ENCODE assay signal across 1 cellular context in the genomic region with DNA sequence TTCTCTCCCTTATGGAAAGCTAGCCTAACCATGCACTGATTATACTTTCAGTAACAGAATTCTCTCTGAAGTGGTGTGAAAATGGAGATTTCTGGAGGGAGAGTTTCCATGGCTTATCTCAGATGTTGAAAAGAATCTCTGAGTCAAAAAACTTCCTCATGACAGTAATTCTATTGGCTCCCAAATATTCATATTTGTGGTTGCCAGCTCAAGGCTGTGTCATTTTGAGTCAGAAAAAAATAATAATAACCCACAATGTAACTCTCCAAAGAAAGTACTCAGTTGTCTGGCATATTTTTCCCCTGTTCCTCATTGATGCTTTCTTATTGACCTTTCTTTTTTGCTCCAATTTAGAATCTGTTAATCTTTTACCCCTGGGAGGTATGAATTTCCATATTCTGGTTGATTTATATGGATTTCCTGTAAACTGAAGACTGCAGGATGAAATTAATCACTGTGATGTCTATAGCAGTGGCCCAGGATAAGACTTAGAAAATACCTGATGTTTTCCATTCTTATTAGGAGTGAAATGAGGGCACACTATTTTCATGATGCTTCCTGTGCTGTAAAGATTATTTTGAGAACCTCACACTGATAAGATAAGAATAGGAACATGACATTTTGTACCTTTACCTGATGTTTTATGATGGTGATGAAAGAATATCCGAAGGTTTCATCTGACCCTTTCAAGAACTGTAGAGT.
TF ChIP-seq lines count a peak whose summit lies in the region.

No MANE protein-coding gene starts in this region.

TF ChIP-seq in SK-N-SH treated with all-trans-retinoic acid at 6 μM for 48 hours, 23 proteins besides CTCF, POLR2A, EP300 and RAD21 (continued from another document):
- TF ChIP-seq, protein P1, sequence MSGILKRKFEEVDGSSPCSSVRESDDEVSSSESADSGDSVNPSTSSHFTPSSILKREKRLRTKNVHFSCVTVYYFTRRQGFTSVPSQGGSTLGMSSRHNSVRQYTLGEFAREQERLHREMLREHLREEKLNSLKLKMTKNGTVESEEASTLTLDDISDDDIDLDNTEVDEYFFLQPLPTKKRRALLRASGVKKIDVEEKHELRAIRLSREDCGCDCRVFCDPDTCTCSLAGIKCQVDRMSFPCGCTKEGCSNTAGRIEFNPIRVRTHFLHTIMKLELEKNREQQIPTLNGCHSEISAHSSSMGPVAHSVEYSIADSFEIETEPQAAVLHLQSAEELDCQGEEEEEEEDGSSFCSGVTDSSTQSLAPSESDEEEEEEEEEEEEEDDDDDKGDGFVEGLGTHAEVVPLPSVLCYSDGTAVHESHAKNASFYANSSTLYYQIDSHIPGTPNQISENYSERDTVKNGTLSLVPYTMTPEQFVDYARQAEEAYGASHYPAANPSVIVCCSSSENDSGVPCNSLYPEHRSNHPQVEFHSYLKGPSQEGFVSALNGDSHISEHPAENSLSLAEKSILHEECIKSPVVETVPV (CRISPR knock-in tag; IDR thresholded peaks at IDR 0.05): no peak
- TF ChIP-seq SNAI2 (CRISPR knock-in tag; IDR thresholded peaks at IDR 0.05): no peak
- TF ChIP-seq ZFP3 (CRISPR knock-in tag; IDR thresholded peaks at IDR 0.05): no peak
- no peak for TF ChIP-seq ARNTL (CRISPR knock-in tag; IDR thresholded peaks at IDR 0.05; ENCODE audit: borderline replicate concordance, low read depth)
- no peak for TF ChIP-seq ZNF8 (CRISPR knock-in tag; IDR thresholded peaks at IDR 0.05)
- TF ChIP-seq ISL1 (CRISPR knock-in tag; IDR thresholded peaks at IDR 0.05): no peak
- no peak for TF ChIP-seq ZNF565 (CRISPR knock-in tag; conservative IDR thresholded peaks at IDR 0.05; ENCODE audit: low read depth)
- TF ChIP-seq CSDC2 (CRISPR knock-in tag; IDR thresholded peaks at IDR 0.05): no peak
- TF ChIP-seq, protein P2, sequence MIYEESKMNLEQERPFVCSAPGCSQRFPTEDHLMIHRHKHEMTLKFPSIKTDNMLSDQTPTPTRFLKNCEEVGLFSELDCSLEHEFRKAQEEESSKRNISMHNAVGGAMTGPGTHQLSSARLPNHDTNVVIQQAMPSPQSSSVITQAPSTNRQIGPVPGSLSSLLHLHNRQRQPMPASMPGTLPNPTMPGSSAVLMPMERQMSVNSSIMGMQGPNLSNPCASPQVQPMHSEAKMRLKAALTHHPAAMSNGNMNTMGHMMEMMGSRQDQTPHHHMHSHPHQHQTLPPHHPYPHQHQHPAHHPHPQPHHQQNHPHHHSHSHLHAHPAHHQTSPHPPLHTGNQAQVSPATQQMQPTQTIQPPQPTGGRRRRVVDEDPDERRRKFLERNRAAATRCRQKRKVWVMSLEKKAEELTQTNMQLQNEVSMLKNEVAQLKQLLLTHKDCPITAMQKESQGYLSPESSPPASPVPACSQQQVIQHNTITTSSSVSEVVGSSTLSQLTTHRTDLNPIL (CRISPR knock-in tag; IDR thresholded peaks at IDR 0.05; ENCODE audit: low read depth): no peak
- TF ChIP-seq, protein P3, sequence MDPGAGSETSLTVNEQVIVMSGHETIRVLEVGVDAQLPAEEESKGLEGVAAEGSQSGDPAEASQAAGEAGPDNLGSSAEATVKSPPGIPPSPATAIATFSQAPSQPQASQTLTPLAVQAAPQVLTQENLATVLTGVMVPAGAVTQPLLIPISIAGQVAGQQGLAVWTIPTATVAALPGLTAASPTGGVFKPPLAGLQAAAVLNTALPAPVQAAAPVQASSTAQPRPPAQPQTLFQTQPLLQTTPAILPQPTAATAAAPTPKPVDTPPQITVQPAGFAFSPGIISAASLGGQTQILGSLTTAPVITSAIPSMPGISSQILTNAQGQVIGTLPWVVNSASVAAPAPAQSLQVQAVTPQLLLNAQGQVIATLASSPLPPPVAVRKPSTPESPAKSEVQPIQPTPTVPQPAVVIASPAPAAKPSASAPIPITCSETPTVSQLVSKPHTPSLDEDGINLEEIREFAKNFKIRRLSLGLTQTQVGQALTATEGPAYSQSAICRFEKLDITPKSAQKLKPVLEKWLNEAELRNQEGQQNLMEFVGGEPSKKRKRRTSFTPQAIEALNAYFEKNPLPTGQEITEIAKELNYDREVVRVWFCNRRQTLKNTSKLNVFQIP (CRISPR knock-in tag; IDR thresholded peaks at IDR 0.05; ENCODE audit: borderline replicate concordance, low read depth): no peak
- no peak for TF ChIP-seq ZNF70 (CRISPR knock-in tag; IDR thresholded peaks at IDR 0.05)
- no peak for TF ChIP-seq ZFP30 (CRISPR knock-in tag; IDR thresholded peaks at IDR 0.05)
